ENCODE assay signal across 19 cellular contexts in the genomic region with DNA sequence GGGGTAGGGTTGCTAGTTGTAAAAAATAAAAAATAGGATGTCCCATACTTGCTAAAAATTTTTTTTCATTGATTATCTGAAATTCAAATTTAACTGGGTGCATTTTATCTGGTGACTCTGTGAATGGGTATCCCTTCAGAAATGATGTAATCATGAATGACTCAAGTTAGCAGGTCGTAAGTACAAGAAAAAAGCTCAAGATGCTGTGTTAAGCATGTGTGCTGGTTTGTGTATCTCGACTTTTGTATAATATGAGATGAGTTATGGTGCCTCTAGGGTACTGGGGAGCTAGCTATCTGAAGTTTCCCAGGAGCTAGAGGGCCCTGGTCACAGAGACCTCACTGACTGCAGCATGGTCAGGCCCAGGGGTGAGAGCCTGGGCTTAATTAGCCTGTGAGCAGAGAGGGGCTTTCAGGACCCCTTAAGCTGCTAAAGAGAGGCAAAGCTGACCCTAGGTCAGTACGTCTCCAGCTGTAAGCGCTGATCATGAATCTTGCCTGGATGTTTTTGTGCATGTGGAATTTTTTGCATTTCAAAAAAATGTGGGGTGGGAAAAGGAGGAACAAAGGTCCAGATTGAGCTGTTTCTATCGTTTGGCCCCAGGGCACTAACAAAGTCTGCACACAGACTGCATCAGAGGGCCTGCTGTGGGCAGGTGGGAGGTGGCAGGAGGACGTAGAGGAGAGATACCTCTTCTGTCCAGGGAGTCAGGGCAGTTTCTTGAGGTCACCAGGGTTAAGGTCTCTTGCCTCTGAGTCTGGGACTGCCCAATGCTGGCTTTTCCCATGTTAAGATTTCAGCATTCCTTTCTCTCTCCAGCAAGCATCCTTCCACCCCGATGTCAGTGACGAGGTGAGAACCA.
DNase-seq lines count a peak whose midpoint lies in the region; ATAC-seq, FAIRE-seq and TF ChIP-seq lines count a peak whose summit lies in the region.
"Had no signal": no experiment of that assay in that cellular context is flagged by ENCODE, and none has a peak within 500 bp of the region (broad histone marks: within the 10 kb centered on the region; RNA-seq: fewer than 3 reads in every experiment).

No MANE protein-coding gene starts in this region.

- H3K27me3 ChIP-seq in HepG2 (ENCODE audit: control insufficient read depth in 1 of 2, insufficient read depth in 2 of 2, low read length in 2 of 2): no peaks in the 10 kb centered on the region; a peak in 1 of 5 replicates
- H3K27me3 ChIP-seq in right lobe of liver: no peaks in the 10 kb centered on the region
- H3K27me3 ChIP-seq in SK-N-SH (ENCODE audit: insufficient read depth): no peaks in the 10 kb centered on the region
- H3K27me3 ChIP-seq: adrenal gland, heart right ventricle, uterus had no signal

- intact Hi-C loops in HepG2 (cut with micrococcal nuclease; ENCODE audit: unreplicated experiment) (no loop called here), right lobe of liver (cut with DNase I) (no loop called here)

- no peaks in the 10 kb centered on the region for H4K20me1 ChIP-seq in HepG2 (ENCODE audit: insufficient read depth, low read length)
- no peaks in the 10 kb centered on the region for H4K20me1 ChIP-seq in SK-N-SH (ENCODE audit: insufficient read depth)

- no peaks in the 10 kb centered on the region for H3F3A ChIP-seq in SK-N-SH (replicated peaks; ENCODE audit: insufficient read depth)

- 63% methylated on average over 8 of the region's 8 CpGs for WGBS in HepG2 (ENCODE audit: low lambda C conversion rate)
- WGBS in right lobe of liver (ENCODE audit: insufficient coverage, low coverage, low lambda C conversion rate, missing lambda C conversion rate): 71% methylated on average over 5 of the region's 8 CpGs
- 62% methylated on average over 8 of the region's 8 CpGs for WGBS in SK-N-SH (ENCODE audit: low lambda C conversion rate)

- H3K4me2 ChIP-seq in HepG2 (ENCODE audit: low read depth, low read length) (no peak overlapping the region), SK-N-SH (no peak overlapping the region)

- H3K79me2 ChIP-seq in HepG2 (ENCODE audit: insufficient read depth, low read length) (no peaks in the 10 kb centered on the region), SK-N-SH (ENCODE audit: insufficient read depth) (no peaks in the 10 kb centered on the region)
- H3K79me2 ChIP-seq: parathyroid adenoma had no signal

- H3K27ac ChIP-seq in HepG2 (ENCODE audit: extremely low read length, insufficient read depth, low read length): peak overlapping the region; percentile 37
- no peak overlapping the region for H3K27ac ChIP-seq in right lobe of liver
- H3K27ac ChIP-seq in SK-N-SH (ENCODE audit: low read depth in 2 of 2, low read length in 1 of 2): peak overlapping the region; percentile 65 to 71
- H3K27ac ChIP-seq: adrenal gland, heart right ventricle, parathyroid adenoma, uterus had no signal

- TF ChIP-seq CTCF in HepG2 (CRISPR knock-in tag; IDR thresholded peaks at IDR 0.05) (no peak), right lobe of liver (IDR thresholded peaks at IDR 0.05) (no peak), SK-N-SH (IDR thresholded peaks at IDR 0.05) (no peak), WTC11 (IDR thresholded peaks at IDR 0.05) (no peak)

- no peak overlapping the region for H3K27ac Mint-ChIP-seq in WTC11

- in situ Hi-C loops in HepG2 (cut with HindIII; ENCODE audit: extremely low pct_ligation_motif_present, low pct_unique_long_range_greater_than_20kb): no loop called here

- BruUV-seq in HepG2 (replicated peaks; lab: Mats Ljungman, UMichigan): no TSS peak

- H3K27me3 Mint-ChIP-seq in WTC11 (ENCODE audit: low read depth): peaks cover 6% of the 10 kb centered on the region; the same call in 1 of the 2 replicates

- no peak for TF ChIP-seq RAD21 in HepG2 (CRISPR knock-in tag; IDR thresholded peaks at IDR 0.05)
- TF ChIP-seq RAD21 in SK-N-SH (IDR thresholded peaks at IDR 0.05; ENCODE audit: low read length): no peak; the same call in 1 of the 2 replicates

- H2AFZ ChIP-seq in HepG2 (ENCODE audit: low read length) (no peak overlapping the region), SK-N-SH (ENCODE audit: low read depth) (no peak overlapping the region)
- H2AFZ ChIP-seq: parathyroid adenoma had no signal

- H3K4me3 ChIP-seq in HepG2 (replicated peaks in 1 of 3; ENCODE audit: insufficient read depth in 1 of 3, low read depth in 2 of 3, low read length in 3 of 3) (no peak overlapping the region), right lobe of liver (no peak overlapping the region), SK-N-SH (ENCODE audit: low read depth in 2 of 2, low read length in 1 of 2) (no peak overlapping the region)
- H3K4me3 ChIP-seq: adrenal gland, heart right ventricle, uterus had no signal

- no peaks in the 10 kb centered on the region for H3K9me3 Mint-ChIP-seq in WTC11

- peaks cover 17% of the 10 kb centered on the region for H3K4me1 Mint-ChIP-seq in WTC11

- CTCF ChIA-PET in HepG2 (lab: Yijun Ruan, JAX; ENCODE audit: low intra/inter-chr PET ratio, low total read pairs) (no interaction called here), SK-N-SH (lab: Yijun Ruan, JAX) (interaction anchor here (0.7 to 5.5 kb wide), 6 partner anchors 10 to 238 kb away, joined by 3 to 24 read pairs (median 4); no protein-coding TSS in a partner anchor), WTC11 (lab: Charles Lee) (interaction anchor here (0.8 kb wide), 1 partner anchor 239 kb away, joined by 4 read pairs; no protein-coding TSS in a partner anchor)

- H3K36me3 ChIP-seq in HepG2 (replicated peaks in 1 of 2; ENCODE audit: control insufficient read depth in 1 of 2, insufficient read depth in 2 of 2, low read length in 2 of 2): peaks cover 1 to 3% of the 10 kb centered on the region in 2 experiments; a peak in 2 of 5 replicates
- no peaks in the 10 kb centered on the region for H3K36me3 ChIP-seq in right lobe of liver
- H3K36me3 ChIP-seq in SK-N-SH (replicated peaks in 1 of 2; ENCODE audit: control insufficient read depth in 1 of 2, insufficient read depth in 2 of 2, low read length in 1 of 2): peaks cover 47 to 50% of the 10 kb centered on the region in 2 experiments
- H3K36me3 ChIP-seq: uterus had no signal

- H3K9ac ChIP-seq in HepG2 (ENCODE audit: insufficient read depth, low read depth, low read length) (0 out of 2 replicates have a peak overlapping the region, but pooled peaks have one; percentile 8), SK-N-SH (no peak overlapping the region)
- H3K9ac ChIP-seq: parathyroid adenoma had no signal

- H3K36me3 Mint-ChIP-seq in WTC11: no peaks in the 10 kb centered on the region; the same call in 1 of the 2 replicates

- POLR2A ChIA-PET in HepG2 (lab: Yijun Ruan, JAX): interaction anchor here (0.9 kb wide), 1 partner anchor 11 kb away, joined by 4 read pairs; no protein-coding TSS in a partner anchor
- POLR2A ChIA-PET in SK-N-SH (lab: Yijun Ruan, JAX): interaction anchor here (1.6 kb wide), 1 partner anchor 21 kb away, joined by 3 read pairs; no protein-coding TSS in a partner anchor
- POLR2A ChIA-PET in WTC11 (lab: Charles Lee): interaction anchor here (0.5 to 0.7 kb wide), 2 partner anchors 239 to 266 kb away, joined by 3 to 4 read pairs; no protein-coding TSS in a partner anchor

- TF ChIP-seq EP300 in HepG2 (IDR thresholded peaks at IDR 0.05; ENCODE audit: low read depth in 2 of 2, low read length in 2 of 2): no peak
- no peak for TF ChIP-seq EP300 in HepG2 (CRISPR knock-in tag; IDR thresholded peaks at IDR 0.05; ENCODE audit: borderline replicate concordance)
- TF ChIP-seq EP300 in SK-N-SH (IDR thresholded peaks at IDR 0.05; ENCODE audit: borderline replicate concordance in 1 of 2, low read depth in 1 of 2, low read length in 1 of 2): peak in 1 of 2 experiments; percentile 66; a peak in 2 of 4 replicates

- ATAC-seq in HepG2 (peak; percentile 28; the same call in 1 of the 3 replicates), right lobe of liver (no peak), WTC11 (no peak), GM21367 (IDR thresholded peaks at IDR 0.05; ENCODE audit: unreplicated experiment) (no peak)
- ATAC-seq: activated CD4-positive, CD25-positive, alpha-beta regulatory T cell treated with anti-CD3 and anti-CD28 coated beads, Interleukin-2, amount 50 U/mL, for 24 hours; heart right ventricle had no signal

- H3K4me3 Mint-ChIP-seq in WTC11: no peak overlapping the region

- H3K9me2 ChIP-seq in SK-N-SH: no peaks in the 10 kb centered on the region

- DNase-seq in HepG2 (ENCODE audit: low spot score) (peak; percentile 23), right lobe of liver (no peak), SK-N-SH (peak; percentile 66), foreskin melanocyte (peak; percentile 29), RPMI8226 (no peak), SIG-M5 (lab: John Stamatoyannopoulos, UW) (no peak), WTC11 (ENCODE audit: low spot score) (no peak)
- DNase-seq: activated T-cell treated with anti-CD3 and anti-CD28 coated beads, Interleukin-2, amount 50 U/mL, for 1 hour; adrenal gland; DMS79 treated with DMSO at 0.1 percent for 48 hours; effector CD8-positive, alpha-beta T cell; heart right ventricle; KG1; NCI-H2081 treated with DMSO at 0.1 percent for 48 hours; uterus had no signal

- H3K9me3 ChIP-seq in HepG2 (ENCODE audit: low read length): no peaks in the 10 kb centered on the region
- no peaks in the 10 kb centered on the region for H3K9me3 ChIP-seq in right lobe of liver
- H3K9me3 ChIP-seq in SK-N-SH: no peaks in the 10 kb centered on the region
- H3K9me3 ChIP-seq: adrenal gland, heart right ventricle, uterus had no signal

- H3K4me1 ChIP-seq in HepG2 (ENCODE audit: insufficient read depth, low read length): peaks cover 63% of the 10 kb centered on the region
- H3K4me1 ChIP-seq in right lobe of liver: peaks cover 0 to 8% (median 0%) of the 10 kb centered on the region in 4 donors
- peaks cover 11 to 34% of the 10 kb centered on the region in 2 experiments for H3K4me1 ChIP-seq in SK-N-SH (ENCODE audit: control insufficient read depth in 1 of 2, insufficient read depth in 2 of 2, low read depth in 1 of 2, low read length in 1 of 2)
- H3K4me1 ChIP-seq: adrenal gland, parathyroid adenoma, uterus had no signal

- TF ChIP-seq POLR2A in HepG2 (IDR thresholded peaks at IDR 0.05; ENCODE audit: insufficient read depth in 1 of 2, low read depth in 2 of 2, low read length in 2 of 2) (no peak), right lobe of liver (IDR thresholded peaks at IDR 0.05) (no peak)

- no peak for FAIRE-seq in HepG2 (lab: Jason Lieb, UNC)
- FAIRE-seq: GM18507 had no signal

TF ChIP-seq in HepG2, 621 proteins besides CTCF, POLR2A, EP300 and RAD21 (continues in another document):
- TF ChIP-seq ATF7 (IDR thresholded peaks at IDR 0.05) (peak; percentile 19; the same call in 1 of the 2 replicates), ATF7 (CRISPR knock-in tag; IDR thresholded peaks at IDR 0.05) (no peak)

TF ChIP-seq in SK-N-SH, 30 proteins besides CTCF, POLR2A, EP300 and RAD21 (continues in another document):
- TF ChIP-seq SIN3A (IDR thresholded peaks at IDR 0.05; ENCODE audit: borderline replicate concordance, low read depth, low read length): no peak
- no peak for TF ChIP-seq YY1 (IDR thresholded peaks at IDR 0.05; ENCODE audit: low read depth)
- TF ChIP-seq SMC3 (IDR thresholded peaks at IDR 0.05; ENCODE audit: low read depth, low read length): no peak

Comparison
In these comparisons a context has a peak if more than half of its experiments do, and no peak if none do; other contexts are left out.
1. DNase-seq: peak in HepG2 (single experiment), SK-N-SH (single experiment) and foreskin melanocyte (single experiment); none in right lobe of liver (0 of 3), RPMI8226 (single experiment), SIG-M5 (single experiment) and WTC11 (single experiment).
2. H3K27ac ChIP-seq: peak in HepG2 (single experiment) and SK-N-SH (2 of 2); none in right lobe of liver (0 of 3).